Comparison of ENCODE assay signal across 10 cellular contexts in genomic region chr5:50727149-50727496, GRCh38.
A peak's percentile ranks its signal among the peaks of the same experiment; 100 is the strongest.
DNase-seq lines count a peak whose midpoint lies in the region; ATAC-seq and TF ChIP-seq lines count a peak whose summit lies in the region.
"Had no signal": no experiment of that assay in that cellular context is flagged by ENCODE, and none has a peak within 500 bp of the region (broad histone marks: within the 10 kb centered on the region; RNA-seq: fewer than 3 reads in every experiment).

No MANE protein-coding gene starts in this region.

- H3K27ac ChIP-seq in lower lobe of right lung (no peak overlapping the region), brain microvascular endothelial cell (no peak overlapping the region)

- H3K27me3 Mint-ChIP-seq in activated T-cell treated with anti-CD3 and anti-CD28 coated beads, Interleukin-2, amount 50 U/mL, for 72 hours (ENCODE audit: low read depth) = no peaks in the 10 kb centered on the region

- H3K36me3 Mint-ChIP-seq in activated T-cell treated with anti-CD3 and anti-CD28 coated beads, Interleukin-2, amount 50 U/mL, for 72 hours (ENCODE audit: insufficient read depth in 2 of 2) = peaks cover 2 to 6% of the 10 kb centered on the region in 2 donors
- H3K36me3 Mint-ChIP-seq: mesothelial cell of epicardium had no signal

- H3K4me3 Mint-ChIP-seq in activated T-cell treated with anti-CD3 and anti-CD28 coated beads, Interleukin-2, amount 50 U/mL, for 72 hours = peak overlapping the region; percentile 54 to 81
- H3K4me3 Mint-ChIP-seq: mesothelial cell of epicardium had no signal

- H3K9me3 ChIP-seq in lower lobe of right lung = no peaks in the 10 kb centered on the region

- peak overlapping the region; percentile 90 for H3K27ac Mint-ChIP-seq in activated T-cell treated with anti-CD3 and anti-CD28 coated beads, Interleukin-2, amount 50 U/mL, for 72 hours
- H3K27ac Mint-ChIP-seq: mesothelial cell of epicardium had no signal

- in situ Hi-C loops in brain microvascular endothelial cell (cut with HindIII; ENCODE audit: low pct_ligation_motif_present, low sequenced_read_pairs) = no loop called here

- H3K36me3 ChIP-seq in lower lobe of right lung (no peaks in the 10 kb centered on the region), brain microvascular endothelial cell (replicated peaks) (no peaks in the 10 kb centered on the region)

- peaks cover 11% of the 10 kb centered on the region for H3K4me1 ChIP-seq in lower lobe of right lung

- H3K27me3 ChIP-seq in lower lobe of right lung (ENCODE audit: low read depth) = no peaks in the 10 kb centered on the region
- no peaks in the 10 kb centered on the region for H3K27me3 ChIP-seq in brain microvascular endothelial cell (replicated peaks)

- DNase-seq in CD1c-positive myeloid dendritic cell (ENCODE audit: extremely low spot score) (peak; percentile 64), lower lobe of right lung (no peak), DMS53 treated with DMSO at 0.1 percent for 48 hours (lab: John Stamatoyannopoulos, UW; ENCODE audit: unreplicated experiment) (no peak), brain microvascular endothelial cell (no peak), NCI-H146 (lab: John Stamatoyannopoulos, UW) (no peak)
- DNase-seq in activated T-cell treated with anti-CD3 and anti-CD28 coated beads, Interleukin-2, amount 50 U/mL, for 72 hours = peak; percentile 25 to 41
- DNase-seq in activated effector memory CD4-positive, alpha-beta T cell treated with anti-CD3 and anti-CD28 coated beads, Interleukin-2, amount 50 U/mL, for 16 hours = no peak
- DNase-seq: cortex of kidney had no signal

- peaks cover 59% of the 10 kb centered on the region for H3K4me1 Mint-ChIP-seq in activated T-cell treated with anti-CD3 and anti-CD28 coated beads, Interleukin-2, amount 50 U/mL, for 72 hours (ENCODE audit: low read depth)

- intact Hi-C loops in lower lobe of right lung (cut with DNase I) = no loop called here

- ATAC-seq in HG02759 (IDR thresholded peaks at IDR 0.05; ENCODE audit: unreplicated experiment) (peak; percentile 70), lower lobe of right lung (peak; percentile 51 to 57)
- ATAC-seq in activated T-cell treated with anti-CD3 and anti-CD28 coated beads, Interleukin-2, amount 50 U/mL, for 72 hours (replicated peaks in 1 of 2) = peak; percentile 89 to 94

- H3K9me3 Mint-ChIP-seq in activated T-cell treated with anti-CD3 and anti-CD28 coated beads, Interleukin-2, amount 50 U/mL, for 72 hours = peaks cover 0 to 2% of the 10 kb centered on the region in 2 donors
- H3K9me3 Mint-ChIP-seq: mesothelial cell of epicardium had no signal

- H3K4me3 ChIP-seq in lower lobe of right lung (no peak overlapping the region), brain microvascular endothelial cell (ENCODE audit: low read depth, low read length) (no peak overlapping the region)

- no peak for TF ChIP-seq CTCF in lower lobe of right lung (IDR thresholded peaks at IDR 0.05)
- TF ChIP-seq CTCF in brain microvascular endothelial cell (IDR thresholded peaks at IDR 0.05; ENCODE audit: low read depth, low read length, missing control alignments) = no peak

Comparison
In these comparisons a context has a peak if more than half of its experiments do, and no peak if none do; other contexts are left out.
1. DNase-seq: peak in CD1c-positive myeloid dendritic cell (single experiment) and activated T-cell treated with anti-CD3 and anti-CD28 coated beads, Interleukin-2, amount 50 U/mL, for 72 hours (2 of 2); none in lower lobe of right lung (single experiment), DMS53 treated with DMSO at 0.1 percent for 48 hours (single experiment), brain microvascular endothelial cell (single experiment), activated effector memory CD4-positive, alpha-beta T cell treated with anti-CD3 and anti-CD28 coated beads, Interleukin-2, amount 50 U/mL, for 16 hours (single experiment) and NCI-H146 (single experiment).
2. Peak in every context shown above with its lines, with median percentiles within 50 percentile points of each other: ATAC-seq.